ENCODE assay signal across 19 cellular contexts in the genomic region with DNA sequence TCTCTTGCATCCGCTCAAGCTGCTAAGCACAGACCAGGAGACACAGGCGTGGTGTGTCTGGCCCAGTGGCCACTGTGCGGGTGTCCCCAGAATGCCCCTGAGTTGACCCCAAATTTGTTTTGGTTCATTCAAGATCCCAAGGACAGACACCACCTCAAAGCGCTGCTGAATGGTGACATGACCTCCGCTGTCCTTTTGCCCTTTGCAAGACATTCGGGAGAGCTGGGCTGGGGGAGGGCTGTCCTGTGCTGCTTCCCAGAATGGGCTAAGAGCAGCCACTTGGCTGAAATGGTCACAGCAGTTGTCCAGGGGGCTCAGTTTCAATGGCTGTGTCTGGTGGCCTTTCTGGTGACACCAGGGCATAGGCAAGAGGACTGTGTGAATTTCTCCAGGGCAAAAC.
"Had no signal": no experiment of that assay in that cellular context is flagged by ENCODE, and none has a peak within 500 bp of the region (broad histone marks: within the 10 kb centered on the region; RNA-seq: fewer than 3 reads in every experiment).

No MANE protein-coding gene starts in this region.

- H3K27ac Mint-ChIP-seq: mesothelial cell of epicardium; naive B cell; natural killer cell; progenitor cell of endocrine pancreas; stimulated activated effector memory CD8-positive, alpha-beta T cell treated with anti-CD3 and anti-CD28 coated beads, Interleukin-12 subunit alpha, Interleukin-12 subunit beta, amount 100 ng/mL, for 72 hours; stimulated activated naive CD8-positive, alpha-beta T cell treated with anti-CD3 and anti-CD28 coated beads, Interleukin-15, Interleukin-2, amounts not matched to agents 100 ng/mL and 50 ng/mL, for 24 hours had no signal

- H3K4me3 Mint-ChIP-seq: mesothelial cell of epicardium; naive B cell; natural killer cell; stimulated activated effector memory CD8-positive, alpha-beta T cell treated with anti-CD3 and anti-CD28 coated beads, Interleukin-12 subunit alpha, Interleukin-12 subunit beta, amount 100 ng/mL, for 72 hours; stimulated activated naive CD8-positive, alpha-beta T cell treated with anti-CD3 and anti-CD28 coated beads, Interleukin-15, Interleukin-2, amounts not matched to agents 100 ng/mL and 50 ng/mL, for 24 hours had no signal

- H3K4me1 Mint-ChIP-seq: naive B cell; natural killer cell; stimulated activated effector memory CD8-positive, alpha-beta T cell treated with anti-CD3 and anti-CD28 coated beads, Interleukin-12 subunit alpha, Interleukin-12 subunit beta, amount 100 ng/mL, for 72 hours had no signal

- H3K36me3 Mint-ChIP-seq: mesothelial cell of epicardium; naive B cell; natural killer cell; stimulated activated effector memory CD8-positive, alpha-beta T cell treated with anti-CD3 and anti-CD28 coated beads, Interleukin-12 subunit alpha, Interleukin-12 subunit beta, amount 100 ng/mL, for 72 hours had no signal

- DNase-seq: heart left ventricle; islet precursor cell; left ventricle myocardium inferior; naive B cell; natural killer cell; ovary; right cardiac atrium; stimulated activated CD4-positive, alpha-beta T cell treated with anti-CD3 and anti-CD28 coated beads, Interleukin-12 subunit alpha, Interleukin-12 subunit beta, amount 100 ng/mL, for 4 hours; stimulated activated CD4-positive, alpha-beta T cell treated with anti-CD3 and anti-CD28 coated beads, Interleukin-15, amount 100 ng/mL, for 24 hours; stimulated activated CD4-positive, alpha-beta T cell treated with anti-CD3 and anti-CD28 coated beads, Interleukin-2, amount 100 ng/mL, for 24 hours; stimulated activated CD4-positive, alpha-beta T cell treated with anti-CD3 and anti-CD28 coated beads, Interleukin-4, amount 100 ng/mL, for 1 hour; stimulated activated naive CD4-positive, alpha-beta T cell; tibial artery; trophoblast cell; upper lobe of right lung had no signal

- H3K27me3 Mint-ChIP-seq: progenitor cell of endocrine pancreas; stimulated activated naive CD8-positive, alpha-beta T cell treated with anti-CD3 and anti-CD28 coated beads, Interleukin-15, Interleukin-2, amounts not matched to agents 100 ng/mL and 50 ng/mL, for 24 hours had no signal

- H3K9me3 Mint-ChIP-seq: mesothelial cell of epicardium; naive B cell; natural killer cell; stimulated activated effector memory CD8-positive, alpha-beta T cell treated with anti-CD3 and anti-CD28 coated beads, Interleukin-12 subunit alpha, Interleukin-12 subunit beta, amount 100 ng/mL, for 72 hours; stimulated activated naive CD8-positive, alpha-beta T cell treated with anti-CD3 and anti-CD28 coated beads, Interleukin-15, Interleukin-2, amounts not matched to agents 100 ng/mL and 50 ng/mL, for 24 hours had no signal
